In genomic region chr16:79862601-79863000, GRCh38 we compare ENCODE assay signal across 27 cellular contexts.
DNase-seq lines count a peak whose midpoint lies in the region; ATAC-seq, FAIRE-seq and TF ChIP-seq lines count a peak whose summit lies in the region.
"Had no signal": no experiment of that assay in that cellular context is flagged by ENCODE, and none has a peak within 500 bp of the region (broad histone marks: within the 10 kb centered on the region; RNA-seq: fewer than 3 reads in every experiment).

No MANE protein-coding gene starts in this region.

- H4K20me1 ChIP-seq in BLaER1 (no peaks in the 10 kb centered on the region), K562 (replicated peaks; ENCODE audit: control insufficient read depth, insufficient read depth, low read length) (no peaks in the 10 kb centered on the region)

- no peak for TF ChIP-seq CTCF in K562 (IDR thresholded peaks at IDR 0.05 in 2 of 3, conservative IDR thresholded peaks at IDR 0.05 in 1 of 3; ENCODE audit: insufficient read depth in 2 of 3, low read depth in 1 of 3, low read length in 3 of 3)

- H2BK15ac ChIP-seq in mesendoderm (replicated peaks; ENCODE audit: low read depth), result no peak overlapping the region

- H4K5ac ChIP-seq in mesendoderm (ENCODE audit: low read length), result no peak overlapping the region

- no peaks in the 10 kb centered on the region for H3K27me3 ChIP-seq in BLaER1
- H3K27me3 ChIP-seq in K562 (ENCODE audit: control insufficient read depth in 2 of 2, insufficient read depth in 2 of 2, low read length in 2 of 2), result no peaks in the 10 kb centered on the region
- no peaks in the 10 kb centered on the region for H3K27me3 ChIP-seq in mesendoderm (ENCODE audit: insufficient read depth, low read length, poor library complexity)

- ATAC-seq in K562 (no peak), HG02763 (IDR thresholded peaks at IDR 0.05; ENCODE audit: unreplicated experiment) (no peak), HG03469 (IDR thresholded peaks at IDR 0.05; ENCODE audit: unreplicated experiment) (no peak)
- no peak for ATAC-seq in activated CD8-positive, alpha-beta T cell treated with anti-CD3 and anti-CD28 coated beads, Interleukin-2, amount 10 ng/mL, durations not matched to agents 7 days and 5 days
- ATAC-seq: A549 had no signal

- CTCF ChIA-PET in K562 (lab: Yijun Ruan, JAX; ENCODE audit: low intra/inter-chr PET ratio), result no interaction called here
- CTCF ChIA-PET in activated CD8-positive, alpha-beta T cell treated with anti-CD3 and anti-CD28 coated beads, Interleukin-2, amount 10 ng/mL, durations not matched to agents 7 days and 5 days (lab: Charles Lee), result no interaction called here

- H3K27ac Mint-ChIP-seq in activated CD8-positive, alpha-beta T cell treated with anti-CD3 and anti-CD28 coated beads, Interleukin-2, amount 10 ng/mL, durations not matched to agents 7 days and 5 days, result no peak overlapping the region
- H3K27ac Mint-ChIP-seq: B cell; CD14-positive monocyte; CD4-positive, alpha-beta memory T cell; CD4-positive, CD25-positive, alpha-beta regulatory T cell; CD8-positive, alpha-beta memory T cell had no signal

- H3K4me3 ChIP-seq in BLaER1 (no peak overlapping the region), K562 (no peak overlapping the region), mesendoderm (ENCODE audit: low read length) (no peak overlapping the region)
- H3K4me3 ChIP-seq: A549 had no signal

- intact Hi-C loops in K562 (cut with micrococcal nuclease), result no loop called here

- no peak for TF ChIP-seq RAD21 in K562 (CRISPR knock-in tag; conservative IDR thresholded peaks at IDR 0.05 in 1 of 2, IDR thresholded peaks at IDR 0.05 in 1 of 2)

- H2BK5ac ChIP-seq in mesendoderm (ENCODE audit: low read length), result no peak overlapping the region

- H3K36me3 Mint-ChIP-seq in activated CD8-positive, alpha-beta T cell treated with anti-CD3 and anti-CD28 coated beads, Interleukin-2, amount 10 ng/mL, durations not matched to agents 7 days and 5 days (ENCODE audit: low read depth), result no peaks in the 10 kb centered on the region
- H3K36me3 Mint-ChIP-seq: CD14-positive monocyte; CD4-positive, alpha-beta memory T cell; CD4-positive, CD25-positive, alpha-beta regulatory T cell; CD8-positive, alpha-beta memory T cell had no signal

- peaks cover 46% of the 10 kb centered on the region for H3K4me1 ChIP-seq in BLaER1
- H3K4me1 ChIP-seq in K562 (replicated peaks in 1 of 2; ENCODE audit: control insufficient read depth in 2 of 2, insufficient read depth in 2 of 2, low read length in 2 of 2), result peaks cover 8 to 47% of the 10 kb centered on the region in 2 experiments; a peak in 4 of 5 replicates
- no peaks in the 10 kb centered on the region for H3K4me1 ChIP-seq in mesendoderm (ENCODE audit: control insufficient read depth, low read depth, low read length)
- H3K4me1 ChIP-seq: A549 had no signal

- in situ Hi-C loops in K562 (cut with MboI), result no loop called here

- DNase-seq in K562 (ENCODE audit: extremely low read depth in 1 of 4, low spot score in 3 of 4) (no peak), cerebellar nuclear complex (lab: John Stamatoyannopoulos, UW) (peak; percentile 81 to 88), mesendoderm (peak; percentile 7)
- DNase-seq in activated CD8-positive, alpha-beta T cell treated with anti-CD3 and anti-CD28 coated beads, Interleukin-2, amount 10 ng/mL, durations not matched to agents 7 days and 5 days, result no peak
- no peak for DNase-seq in stimulated activated CD4-positive, alpha-beta T cell treated with anti-CD3 and anti-CD28 coated beads, Interleukin-4, amount 100 ng/mL, for 1 hour
- DNase-seq: AML-193; CD4-positive, alpha-beta memory T cell; CD4-positive, CD25-positive, alpha-beta regulatory T cell; CD8-positive, alpha-beta memory T cell; COR-L47; DMS 273 treated with DMSO at 0.1 percent for 48 hours; DMS153; DMS53; DMS79; DND-41; EL; GF-D8 had no signal

- H3K79me2 ChIP-seq in K562 (ENCODE audit: control insufficient read depth, insufficient read depth, low read length) (no peaks in the 10 kb centered on the region), mesendoderm (ENCODE audit: control insufficient read depth, insufficient read depth, low read length) (no peaks in the 10 kb centered on the region)

- H3K18ac ChIP-seq in mesendoderm (ENCODE audit: low read length), result no peak overlapping the region

- no peaks in the 10 kb centered on the region for H3K27me3 Mint-ChIP-seq in activated CD8-positive, alpha-beta T cell treated with anti-CD3 and anti-CD28 coated beads, Interleukin-2, amount 10 ng/mL, durations not matched to agents 7 days and 5 days (ENCODE audit: low read depth)
- H3K27me3 Mint-ChIP-seq: CD4-positive, CD25-positive, alpha-beta regulatory T cell had no signal

- H3K9ac ChIP-seq in BLaER1 (no peak overlapping the region), K562 (ENCODE audit: insufficient read depth in 1 of 2, low read depth in 2 of 2, low read length in 2 of 2) (no peak overlapping the region), mesendoderm (ENCODE audit: low read length) (no peak overlapping the region)

- no peak overlapping the region for H4K8ac ChIP-seq in mesendoderm (ENCODE audit: low read depth, low read length)

- H2AFZ ChIP-seq in K562 (ENCODE audit: low read depth, low read length), result no peak overlapping the region

- 86% methylated on average over 7 of the region's 7 CpGs for WGBS in K562 (ENCODE audit: insufficient coverage, low coverage, missing lambda C conversion rate)
- WGBS in mesendoderm (ENCODE audit: extremely low coverage, insufficient coverage, low lambda C conversion rate), result no CpG with 5 or more reads among the region's 7 CpGs

- H2AK5ac ChIP-seq in mesendoderm (ENCODE audit: low read length), result no peak overlapping the region

- H3K36me3 ChIP-seq in BLaER1 (no peaks in the 10 kb centered on the region), K562 (ENCODE audit: control insufficient read depth, insufficient read depth, low read length) (no peaks in the 10 kb centered on the region; the same call in 2 of the 3 replicates), mesendoderm (ENCODE audit: control insufficient read depth, insufficient read depth, low read length) (no peaks in the 10 kb centered on the region)

- H3K4me1 Mint-ChIP-seq in activated CD8-positive, alpha-beta T cell treated with anti-CD3 and anti-CD28 coated beads, Interleukin-2, amount 10 ng/mL, durations not matched to agents 7 days and 5 days (ENCODE audit: low read depth), result no peaks in the 10 kb centered on the region
- H3K4me1 Mint-ChIP-seq: B cell; CD14-positive monocyte; CD4-positive, CD25-positive, alpha-beta regulatory T cell; CD8-positive, alpha-beta memory T cell had no signal

- H3K79me1 ChIP-seq in mesendoderm (ENCODE audit: low read length), result no peaks in the 10 kb centered on the region

- H3K27ac ChIP-seq in BLaER1 (no peak overlapping the region), K562 (ENCODE audit: extremely low read depth, low read depth, low read length) (peak overlapping the region; percentile 87; the same call in 1 of the 3 replicates), mesendoderm (ENCODE audit: low read depth, low read length) (no peak overlapping the region)
- H3K27ac ChIP-seq: 22Rv1, A549 had no signal

- H2BK120ac ChIP-seq in mesendoderm (ENCODE audit: low read depth, low read length), result no peak overlapping the region

- H3K9me3 Mint-ChIP-seq in activated CD8-positive, alpha-beta T cell treated with anti-CD3 and anti-CD28 coated beads, Interleukin-2, amount 10 ng/mL, durations not matched to agents 7 days and 5 days (ENCODE audit: insufficient read depth), result no peaks in the 10 kb centered on the region

- H3K4me2 ChIP-seq in BLaER1 (peak overlapping the region; percentile 68; the same call in 1 of the 2 replicates), K562 (ENCODE audit: insufficient read depth, low read length) (no peak overlapping the region), mesendoderm (ENCODE audit: low read length) (no peak overlapping the region)
- H3K4me2 ChIP-seq: A549 had no signal

- no TSS peak for BruUV-seq in K562 (replicated peaks; lab: Mats Ljungman, UMichigan)

- POLR2A ChIA-PET in K562 (lab: Yijun Ruan, JAX), result interaction anchor here (0.7 to 2.3 kb wide), 3 partner anchors 16 to 311 kb away, joined by 3 to 14 read pairs (median 5); no protein-coding TSS in a partner anchor
- POLR2A ChIA-PET in activated CD8-positive, alpha-beta T cell treated with anti-CD3 and anti-CD28 coated beads, Interleukin-2, amount 10 ng/mL, durations not matched to agents 7 days and 5 days (lab: Charles Lee), result no interaction called here

- no peak for TF ChIP-seq EP300 in K562 (IDR thresholded peaks at IDR 0.05; ENCODE audit: low read length)

- no peak overlapping the region for H3K23ac ChIP-seq in mesendoderm (ENCODE audit: low read length)

- no peak overlapping the region for H3K4ac ChIP-seq in mesendoderm (ENCODE audit: low read depth, low read length)

- TF ChIP-seq POLR2A in K562 (conservative IDR thresholded peaks at IDR 0.05), result no peak

- H3K9me1 ChIP-seq in K562 (ENCODE audit: control insufficient read depth, insufficient read depth, low read length), result no peaks in the 10 kb centered on the region

- H3K4me3 Mint-ChIP-seq in activated CD8-positive, alpha-beta T cell treated with anti-CD3 and anti-CD28 coated beads, Interleukin-2, amount 10 ng/mL, durations not matched to agents 7 days and 5 days, result no peak overlapping the region
- H3K4me3 Mint-ChIP-seq: B cell; CD14-positive monocyte; CD4-positive, alpha-beta memory T cell; CD4-positive, CD25-positive, alpha-beta regulatory T cell; CD8-positive, alpha-beta memory T cell had no signal

- H3K56ac ChIP-seq in mesendoderm (ENCODE audit: low read length), result no peak overlapping the region

- H3K9me3 ChIP-seq in BLaER1, result no peaks in the 10 kb centered on the region
- peaks cover 3% of the 10 kb centered on the region; the same call in 1 of the 2 replicates for H3K9me3 ChIP-seq in K562 (replicated peaks; ENCODE audit: control insufficient read depth, insufficient read depth, low read depth, low read length)
- H3K9me3 ChIP-seq: A549 had no signal

- FAIRE-seq in K562 (lab: Jason Lieb, UNC), result no peak
- FAIRE-seq: A549, G401.6, GM12891, GM19239 had no signal

TF ChIP-seq in K562, 482 proteins besides CTCF, POLR2A, EP300 and RAD21 (continues in another document):
- TF ChIP-seq ZFP30 (CRISPR knock-in tag; IDR thresholded peaks at IDR 0.05; ENCODE audit: borderline replicate concordance) (no peak), MITF (IDR thresholded peaks at IDR 0.05) (no peak), PHB (CRISPR knock-in tag; IDR thresholded peaks at IDR 0.05) (no peak), GTF2A2 (tag; IDR thresholded peaks at IDR 0.05) (0 out of 2 replicates have a peak, but pooled peaks have one; percentile 1)

Comparison
In these comparisons a context has a peak if more than half of its experiments do, and no peak if none do; other contexts are left out.
1. DNase-seq: peak in cerebellar nuclear complex (2 of 2) and mesendoderm (single experiment); none in K562 (0 of 4), activated CD8-positive, alpha-beta T cell treated with anti-CD3 and anti-CD28 coated beads, Interleukin-2, amount 10 ng/mL, durations not matched to agents 7 days and 5 days (single experiment) and stimulated activated CD4-positive, alpha-beta T cell treated with anti-CD3 and anti-CD28 coated beads, Interleukin-4, amount 100 ng/mL, for 1 hour (single experiment).